1 cellular context compared by ENCODE assay signal in genomic region chr10:46547331-46547880, GRCh38.
TF ChIP-seq lines count a peak whose summit lies in the region.

No MANE protein-coding gene starts in this region.

TF ChIP-seq in WTC11, 78 proteins besides CTCF, POLR2A, EP300 and RAD21 (continued from another document):
- TF ChIP-seq, protein P1, sequence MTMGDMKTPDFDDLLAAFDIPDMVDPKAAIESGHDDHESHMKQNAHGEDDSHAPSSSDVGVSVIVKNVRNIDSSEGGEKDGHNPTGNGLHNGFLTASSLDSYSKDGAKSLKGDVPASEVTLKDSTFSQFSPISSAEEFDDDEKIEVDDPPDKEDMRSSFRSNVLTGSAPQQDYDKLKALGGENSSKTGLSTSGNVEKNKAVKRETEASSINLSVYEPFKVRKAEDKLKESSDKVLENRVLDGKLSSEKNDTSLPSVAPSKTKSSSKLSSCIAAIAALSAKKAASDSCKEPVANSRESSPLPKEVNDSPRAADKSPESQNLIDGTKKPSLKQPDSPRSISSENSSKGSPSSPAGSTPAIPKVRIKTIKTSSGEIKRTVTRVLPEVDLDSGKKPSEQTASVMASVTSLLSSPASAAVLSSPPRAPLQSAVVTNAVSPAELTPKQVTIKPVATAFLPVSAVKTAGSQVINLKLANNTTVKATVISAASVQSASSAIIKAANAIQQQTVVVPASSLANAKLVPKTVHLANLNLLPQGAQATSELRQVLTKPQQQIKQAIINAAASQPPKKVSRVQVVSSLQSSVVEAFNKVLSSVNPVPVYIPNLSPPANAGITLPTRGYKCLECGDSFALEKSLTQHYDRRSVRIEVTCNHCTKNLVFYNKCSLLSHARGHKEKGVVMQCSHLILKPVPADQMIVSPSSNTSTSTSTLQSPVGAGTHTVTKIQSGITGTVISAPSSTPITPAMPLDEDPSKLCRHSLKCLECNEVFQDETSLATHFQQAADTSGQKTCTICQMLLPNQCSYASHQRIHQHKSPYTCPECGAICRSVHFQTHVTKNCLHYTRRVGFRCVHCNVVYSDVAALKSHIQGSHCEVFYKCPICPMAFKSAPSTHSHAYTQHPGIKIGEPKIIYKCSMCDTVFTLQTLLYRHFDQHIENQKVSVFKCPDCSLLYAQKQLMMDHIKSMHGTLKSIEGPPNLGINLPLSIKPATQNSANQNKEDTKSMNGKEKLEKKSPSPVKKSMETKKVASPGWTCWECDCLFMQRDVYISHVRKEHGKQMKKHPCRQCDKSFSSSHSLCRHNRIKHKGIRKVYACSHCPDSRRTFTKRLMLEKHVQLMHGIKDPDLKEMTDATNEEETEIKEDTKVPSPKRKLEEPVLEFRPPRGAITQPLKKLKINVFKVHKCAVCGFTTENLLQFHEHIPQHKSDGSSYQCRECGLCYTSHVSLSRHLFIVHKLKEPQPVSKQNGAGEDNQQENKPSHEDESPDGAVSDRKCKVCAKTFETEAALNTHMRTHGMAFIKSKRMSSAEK (CRISPR knock-in tag; IDR thresholded peaks at IDR 0.05; ENCODE audit: borderline replicate concordance): no peak
- TF ChIP-seq GRHL2 (CRISPR knock-in tag; IDR thresholded peaks at IDR 0.05; ENCODE audit: insufficient replicate concordance, severe bottlenecking) (no peak), RELA (CRISPR knock-in tag; IDR thresholded peaks at IDR 0.05; ENCODE audit: borderline replicate concordance) (no peak), SOX15 (CRISPR knock-in tag; IDR thresholded peaks at IDR 0.05) (no peak), RORB (CRISPR knock-in tag; IDR thresholded peaks at IDR 0.05) (no peak), ZNF138 (CRISPR knock-in tag; conservative IDR thresholded peaks at IDR 0.05) (no peak), ZNF219 (CRISPR knock-in tag; IDR thresholded peaks at IDR 0.05; ENCODE audit: borderline replicate concordance) (no peak), JUN (CRISPR knock-in tag; IDR thresholded peaks at IDR 0.05) (0 out of 2 replicates have a peak, but pooled peaks have one; percentile 28), FOXK1 (CRISPR knock-in tag; IDR thresholded peaks at IDR 0.05) (no peak), NFATC4 (CRISPR knock-in tag; IDR thresholded peaks at IDR 0.05) (0 out of 2 replicates have a peak, but pooled peaks have one; percentile 34), OVOL2 (CRISPR knock-in tag; IDR thresholded peaks at IDR 0.05; ENCODE audit: borderline replicate concordance) (no peak)
- TF ChIP-seq, protein P2, sequence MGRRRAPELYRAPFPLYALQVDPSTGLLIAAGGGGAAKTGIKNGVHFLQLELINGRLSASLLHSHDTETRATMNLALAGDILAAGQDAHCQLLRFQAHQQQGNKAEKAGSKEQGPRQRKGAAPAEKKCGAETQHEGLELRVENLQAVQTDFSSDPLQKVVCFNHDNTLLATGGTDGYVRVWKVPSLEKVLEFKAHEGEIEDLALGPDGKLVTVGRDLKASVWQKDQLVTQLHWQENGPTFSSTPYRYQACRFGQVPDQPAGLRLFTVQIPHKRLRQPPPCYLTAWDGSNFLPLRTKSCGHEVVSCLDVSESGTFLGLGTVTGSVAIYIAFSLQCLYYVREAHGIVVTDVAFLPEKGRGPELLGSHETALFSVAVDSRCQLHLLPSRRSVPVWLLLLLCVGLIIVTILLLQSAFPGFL (CRISPR knock-in tag; IDR thresholded peaks at IDR 0.05; ENCODE audit: borderline replicate concordance): no peak
- TF ChIP-seq, protein P3, sequence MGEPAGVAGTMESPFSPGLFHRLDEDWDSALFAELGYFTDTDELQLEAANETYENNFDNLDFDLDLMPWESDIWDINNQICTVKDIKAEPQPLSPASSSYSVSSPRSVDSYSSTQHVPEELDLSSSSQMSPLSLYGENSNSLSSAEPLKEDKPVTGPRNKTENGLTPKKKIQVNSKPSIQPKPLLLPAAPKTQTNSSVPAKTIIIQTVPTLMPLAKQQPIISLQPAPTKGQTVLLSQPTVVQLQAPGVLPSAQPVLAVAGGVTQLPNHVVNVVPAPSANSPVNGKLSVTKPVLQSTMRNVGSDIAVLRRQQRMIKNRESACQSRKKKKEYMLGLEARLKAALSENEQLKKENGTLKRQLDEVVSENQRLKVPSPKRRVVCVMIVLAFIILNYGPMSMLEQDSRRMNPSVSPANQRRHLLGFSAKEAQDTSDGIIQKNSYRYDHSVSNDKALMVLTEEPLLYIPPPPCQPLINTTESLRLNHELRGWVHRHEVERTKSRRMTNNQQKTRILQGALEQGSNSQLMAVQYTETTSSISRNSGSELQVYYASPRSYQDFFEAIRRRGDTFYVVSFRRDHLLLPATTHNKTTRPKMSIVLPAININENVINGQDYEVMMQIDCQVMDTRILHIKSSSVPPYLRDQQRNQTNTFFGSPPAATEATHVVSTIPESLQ (CRISPR knock-in tag; IDR thresholded peaks at IDR 0.05): no peak
